ENCODE assay signal across 1 cellular context in the genomic region with DNA sequence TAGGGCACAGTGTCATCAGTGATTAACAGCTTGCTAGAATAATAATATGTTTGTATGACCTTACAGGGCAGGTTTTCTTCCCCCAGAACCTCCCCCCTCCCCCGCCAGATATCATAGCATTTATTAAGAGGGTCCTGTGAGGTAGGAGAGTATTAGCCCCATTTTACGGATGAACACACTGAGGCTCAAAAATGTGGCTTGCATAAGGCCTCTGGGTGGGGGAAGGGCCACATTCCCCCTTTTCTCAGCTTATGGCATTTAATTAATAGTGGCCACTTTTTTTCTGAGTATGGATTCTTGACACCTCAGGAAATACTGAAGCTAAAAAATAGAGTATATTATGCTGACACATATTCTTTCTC.
TF ChIP-seq lines count a peak whose summit lies in the region.

No MANE protein-coding gene starts in this region.

TF ChIP-seq in GM23338, 12 proteins besides CTCF, POLR2A, EP300 and RAD21 (continued from another document):
- TF ChIP-seq, protein P1, sequence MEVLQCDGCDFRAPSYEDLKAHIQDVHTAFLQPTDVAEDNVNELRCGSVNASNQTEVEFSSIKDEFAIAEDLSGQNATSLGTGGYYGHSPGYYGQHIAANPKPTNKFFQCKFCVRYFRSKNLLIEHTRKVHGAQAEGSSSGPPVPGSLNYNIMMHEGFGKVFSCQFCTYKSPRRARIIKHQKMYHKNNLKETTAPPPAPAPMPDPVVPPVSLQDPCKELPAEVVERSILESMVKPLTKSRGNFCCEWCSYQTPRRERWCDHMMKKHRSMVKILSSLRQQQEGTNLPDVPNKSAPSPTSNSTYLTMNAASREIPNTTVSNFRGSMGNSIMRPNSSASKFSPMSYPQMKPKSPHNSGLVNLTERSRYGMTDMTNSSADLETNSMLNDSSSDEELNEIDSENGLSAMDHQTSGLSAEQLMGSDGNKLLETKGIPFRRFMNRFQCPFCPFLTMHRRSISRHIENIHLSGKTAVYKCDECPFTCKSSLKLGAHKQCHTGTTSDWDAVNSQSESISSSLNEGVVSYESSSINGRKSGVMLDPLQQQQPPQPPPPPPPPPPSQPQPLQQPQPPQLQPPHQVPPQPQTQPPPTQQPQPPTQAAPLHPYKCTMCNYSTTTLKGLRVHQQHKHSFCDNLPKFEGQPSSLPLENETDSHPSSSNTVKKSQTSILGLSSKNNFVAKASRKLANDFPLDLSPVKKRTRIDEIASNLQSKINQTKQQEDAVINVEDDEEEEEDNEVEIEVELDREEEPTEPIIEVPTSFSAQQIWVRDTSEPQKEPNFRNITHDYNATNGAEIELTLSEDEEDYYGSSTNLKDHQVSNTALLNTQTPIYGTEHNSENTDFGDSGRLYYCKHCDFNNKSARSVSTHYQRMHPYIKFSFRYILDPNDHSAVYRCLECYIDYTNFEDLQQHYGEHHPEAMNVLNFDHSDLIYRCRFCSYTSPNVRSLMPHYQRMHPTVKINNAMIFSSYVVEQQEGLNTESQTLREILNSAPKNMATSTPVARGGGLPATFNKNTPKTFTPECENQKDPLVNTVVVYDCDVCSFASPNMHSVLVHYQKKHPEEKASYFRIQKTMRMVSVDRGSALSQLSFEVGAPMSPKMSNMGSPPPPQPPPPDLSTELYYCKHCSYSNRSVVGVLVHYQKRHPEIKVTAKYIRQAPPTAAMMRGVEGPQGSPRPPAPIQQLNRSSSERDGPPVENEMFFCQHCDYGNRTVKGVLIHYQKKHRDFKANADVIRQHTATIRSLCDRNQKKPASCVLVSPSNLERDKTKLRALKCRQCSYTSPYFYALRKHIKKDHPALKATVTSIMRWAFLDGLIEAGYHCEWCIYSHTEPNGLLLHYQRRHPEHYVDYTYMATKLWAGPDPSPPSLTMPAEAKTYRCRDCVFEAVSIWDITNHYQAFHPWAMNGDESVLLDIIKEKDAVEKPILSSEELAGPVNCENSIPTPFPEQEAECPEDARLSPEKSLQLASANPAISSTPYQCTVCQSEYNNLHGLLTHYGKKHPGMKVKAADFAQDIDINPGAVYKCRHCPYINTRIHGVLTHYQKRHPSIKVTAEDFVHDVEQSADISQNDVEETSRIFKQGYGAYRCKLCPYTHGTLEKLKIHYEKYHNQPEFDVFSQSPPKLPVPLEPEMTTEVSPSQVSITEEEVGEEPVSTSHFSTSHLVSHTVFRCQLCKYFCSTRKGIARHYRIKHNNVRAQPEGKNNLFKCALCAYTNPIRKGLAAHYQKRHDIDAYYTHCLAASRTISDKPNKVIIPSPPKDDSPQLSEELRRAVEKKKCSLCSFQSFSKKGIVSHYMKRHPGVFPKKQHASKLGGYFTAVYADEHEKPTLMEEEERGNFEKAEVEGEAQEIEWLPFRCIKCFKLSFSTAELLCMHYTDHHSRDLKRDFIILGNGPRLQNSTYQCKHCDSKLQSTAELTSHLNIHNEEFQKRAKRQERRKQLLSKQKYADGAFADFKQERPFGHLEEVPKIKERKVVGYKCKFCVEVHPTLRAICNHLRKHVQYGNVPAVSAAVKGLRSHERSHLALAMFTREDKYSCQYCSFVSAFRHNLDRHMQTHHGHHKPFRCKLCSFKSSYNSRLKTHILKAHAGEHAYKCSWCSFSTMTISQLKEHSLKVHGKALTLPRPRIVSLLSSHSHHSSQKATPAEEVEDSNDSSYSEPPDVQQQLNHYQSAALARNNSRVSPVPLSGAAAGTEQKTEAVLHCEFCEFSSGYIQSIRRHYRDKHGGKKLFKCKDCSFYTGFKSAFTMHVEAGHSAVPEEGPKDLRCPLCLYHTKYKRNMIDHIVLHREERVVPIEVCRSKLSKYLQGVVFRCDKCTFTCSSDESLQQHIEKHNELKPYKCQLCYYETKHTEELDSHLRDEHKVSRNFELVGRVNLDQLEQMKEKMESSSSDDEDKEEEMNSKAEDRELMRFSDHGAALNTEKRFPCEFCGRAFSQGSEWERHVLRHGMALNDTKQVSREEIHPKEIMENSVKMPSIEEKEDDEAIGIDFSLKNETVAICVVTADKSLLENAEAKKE (CRISPR knock-in tag; IDR thresholded peaks at IDR 0.05), result no peak
- TF ChIP-seq, protein P2, sequence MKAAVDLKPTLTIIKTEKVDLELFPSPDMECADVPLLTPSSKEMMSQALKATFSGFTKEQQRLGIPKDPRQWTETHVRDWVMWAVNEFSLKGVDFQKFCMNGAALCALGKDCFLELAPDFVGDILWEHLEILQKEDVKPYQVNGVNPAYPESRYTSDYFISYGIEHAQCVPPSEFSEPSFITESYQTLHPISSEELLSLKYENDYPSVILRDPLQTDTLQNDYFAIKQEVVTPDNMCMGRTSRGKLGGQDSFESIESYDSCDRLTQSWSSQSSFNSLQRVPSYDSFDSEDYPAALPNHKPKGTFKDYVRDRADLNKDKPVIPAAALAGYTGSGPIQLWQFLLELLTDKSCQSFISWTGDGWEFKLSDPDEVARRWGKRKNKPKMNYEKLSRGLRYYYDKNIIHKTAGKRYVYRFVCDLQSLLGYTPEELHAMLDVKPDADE (IDR thresholded peaks at IDR 0.05), result no peak
- TF ChIP-seq JUNB (IDR thresholded peaks at IDR 0.05; ENCODE audit: unreplicated experiment), result no peak
- TF ChIP-seq CREB1 (CRISPR knock-in tag; IDR thresholded peaks at IDR 0.05; ENCODE audit: low read depth), result no peak
- TF ChIP-seq ZNF114 (CRISPR knock-in tag; IDR thresholded peaks at IDR 0.05), result no peak
- no peak for TF ChIP-seq ZNF331 (CRISPR knock-in tag; IDR thresholded peaks at IDR 0.05; ENCODE audit: low read depth)
- TF ChIP-seq EZH2 (IDR thresholded peaks at IDR 0.05; ENCODE audit: low read depth, unreplicated experiment), result no peak
